Comparison of ENCODE assay signal across 25 cellular contexts in the genomic region with DNA sequence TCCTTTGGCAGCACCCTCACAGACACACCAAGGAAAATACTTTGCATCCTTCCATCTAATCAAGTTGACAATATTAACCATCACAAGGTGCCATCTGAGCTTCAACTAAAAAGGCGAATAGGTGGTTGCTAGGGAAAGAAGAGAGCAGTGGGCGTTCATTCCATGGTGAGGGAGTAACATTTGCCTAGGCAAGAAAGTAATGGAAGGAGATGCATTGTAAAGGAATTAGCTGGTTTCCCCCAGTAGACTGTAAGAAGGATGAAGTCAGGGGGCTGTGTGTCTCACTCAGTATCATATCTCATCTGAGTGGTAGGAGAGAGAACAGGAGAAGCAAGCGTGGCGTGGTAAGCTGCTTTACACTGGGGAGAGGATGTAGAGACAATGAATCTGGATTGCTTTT. TPM values are rescaled to one million over a fixed set of nuclear protein-coding genes. Genes with fewer than 3 reads are reported as not detected.
DNase-seq lines count a peak whose midpoint lies in the region; ATAC-seq, FAIRE-seq and TF ChIP-seq lines count a peak whose summit lies in the region.
"Had no signal": no experiment of that assay in that cellular context is flagged by ENCODE, and none has a peak within 500 bp of the region (broad histone marks: within the 10 kb centered on the region; RNA-seq: fewer than 3 reads in every experiment).

No MANE protein-coding gene starts in this region.

- no peaks in the 10 kb centered on the region for H3K9me3 ChIP-seq in WERI-Rb-1 (ENCODE audit: severe bottlenecking)
- H3K9me3 ChIP-seq: BLaER1 had no signal

- peak overlapping the region; percentile 47; the same call in 1 of the 2 replicates for H2AFZ ChIP-seq in GM23338
- H2AFZ ChIP-seq: GM23248 had no signal

- H3K9me2 ChIP-seq in GM23338 (ENCODE audit: insufficient read depth) = peaks cover 6% of the 10 kb centered on the region; the same call in 1 of the 2 replicates

- no peaks in the 10 kb centered on the region for H3K27me3 ChIP-seq in GM23338 (ENCODE audit: insufficient read depth)
- no peaks in the 10 kb centered on the region for H3K27me3 ChIP-seq in WERI-Rb-1 (ENCODE audit: insufficient read depth, low read depth, severe bottlenecking)
- H3K27me3 ChIP-seq: BLaER1 had no signal

- DNase-seq in GM23338 (ENCODE audit: low spot score) (no peak), neural crest cell (ENCODE audit: low read depth, low spot score) (no peak), RCC 7860 (ENCODE audit: low spot score) (no peak), WERI-Rb-1 (no peak), NCI-H748 treated with DMSO at 0.1 percent for 48 hours (lab: John Stamatoyannopoulos, UW) (no peak), C1 segment of cervical spinal cord (lab: John Stamatoyannopoulos, UW) (no peak)
- DNase-seq: CD4-positive, alpha-beta T cell; CD8-positive, alpha-beta memory T cell; DMS 273 treated with DMSO at 0.1 percent for 48 hours; DMS79; EL; GDM1; GM23248; H9 had no signal

- no peak overlapping the region for H3K27ac Mint-ChIP-seq in GM23338
- H3K27ac Mint-ChIP-seq in neural crest cell (ENCODE audit: unreplicated experiment) = peak overlapping the region; percentile 32
- H3K27ac Mint-ChIP-seq: B cell; CD14-positive monocyte; CD4-positive, alpha-beta T cell; CD8-positive, alpha-beta memory T cell had no signal

- H3K9me3 Mint-ChIP-seq in GM23338 = no peaks in the 10 kb centered on the region
- no peaks in the 10 kb centered on the region for H3K9me3 Mint-ChIP-seq in neural crest cell
- H3K9me3 Mint-ChIP-seq: CD4-positive, alpha-beta T cell; H9 had no signal

- H3K4me2 ChIP-seq in GM23338 = no peak overlapping the region
- H3K4me2 ChIP-seq: BLaER1 had no signal

- H3K79me2 ChIP-seq in GM23338 (replicated peaks; ENCODE audit: insufficient read depth) = no peaks in the 10 kb centered on the region

- TF ChIP-seq CTCF in GM23338 (conservative IDR thresholded peaks at IDR 0.05; ENCODE audit: low read depth in 2 of 2) (no peak), neural crest cell (conservative IDR thresholded peaks at IDR 0.05) (no peak), WERI-Rb-1 (IDR thresholded peaks at IDR 0.05; ENCODE audit: low read depth, low read length) (no peak)

- H3K4me3 ChIP-seq in GM23338 (no peak overlapping the region), WERI-Rb-1 (ENCODE audit: low read depth, low read length) (no peak overlapping the region)
- H3K4me3 ChIP-seq: BLaER1, GM12878, GM23248 had no signal

- peaks cover under 1% of the 10 kb centered on the region for H3K27me3 Mint-ChIP-seq in GM23338 (ENCODE audit: insufficient read depth, low read depth, poor library complexity)
- H3K27me3 Mint-ChIP-seq in neural crest cell (ENCODE audit: low read depth) = no peaks in the 10 kb centered on the region
- H3K27me3 Mint-ChIP-seq: CD4-positive, alpha-beta T cell had no signal

- peaks cover 33% of the 10 kb centered on the region for H3K4me1 ChIP-seq in GM23338 (ENCODE audit: insufficient read depth)

- H3F3A ChIP-seq in GM23338 (replicated peaks; ENCODE audit: low read depth) = no peaks in the 10 kb centered on the region

- H3K4me3 Mint-ChIP-seq in GM23338 (no peak overlapping the region), neural crest cell (no peak overlapping the region)
- H3K4me3 Mint-ChIP-seq: B cell; CD14-positive monocyte; CD4-positive, alpha-beta T cell; CD8-positive, alpha-beta memory T cell; H9 had no signal

- no peaks in the 10 kb centered on the region for H3K36me3 ChIP-seq in GM23338 (ENCODE audit: insufficient read depth)
- no peaks in the 10 kb centered on the region for H3K36me3 ChIP-seq in WERI-Rb-1
- H3K36me3 ChIP-seq: BLaER1 had no signal

- no peak for ATAC-seq in GM23338
- ATAC-seq: GM12878, HCT116 had no signal

- no peaks in the 10 kb centered on the region for H4K20me1 ChIP-seq in GM23338 (replicated peaks; ENCODE audit: insufficient read depth)
- H4K20me1 ChIP-seq: BLaER1 had no signal

- H3K4me1 Mint-ChIP-seq in GM23338 = peaks cover 35% of the 10 kb centered on the region
- peaks cover 30% of the 10 kb centered on the region for H3K4me1 Mint-ChIP-seq in neural crest cell
- H3K4me1 Mint-ChIP-seq: B cell; CD8-positive, alpha-beta memory T cell had no signal

- H3K36me3 Mint-ChIP-seq in GM23338 (ENCODE audit: low read depth) = no peaks in the 10 kb centered on the region
- no peaks in the 10 kb centered on the region for H3K36me3 Mint-ChIP-seq in neural crest cell (ENCODE audit: low read depth)
- H3K36me3 Mint-ChIP-seq: CD14-positive monocyte; CD8-positive, alpha-beta memory T cell had no signal

- FAIRE-seq in RCC 7860 (lab: Jason Lieb, UNC) = no peak
- FAIRE-seq: A204.1, D721Med, GM12878, GM19239 had no signal

- H3K27ac ChIP-seq in GM23338 (ENCODE audit: low read depth) (no peak overlapping the region), cingulate gyrus (ENCODE audit: low read depth, low read length) (peak overlapping the region; percentile 35), temporal lobe (ENCODE audit: low read depth, low read length) (peak overlapping the region; percentile 13), WERI-Rb-1 (no peak overlapping the region)
- H3K27ac ChIP-seq: 22Rv1, BLaER1, GM23248 had no signal

TF ChIP-seq in GM23338, 12 proteins besides CTCF, POLR2A, EP300 and RAD21:
- TF ChIP-seq, protein P1, sequence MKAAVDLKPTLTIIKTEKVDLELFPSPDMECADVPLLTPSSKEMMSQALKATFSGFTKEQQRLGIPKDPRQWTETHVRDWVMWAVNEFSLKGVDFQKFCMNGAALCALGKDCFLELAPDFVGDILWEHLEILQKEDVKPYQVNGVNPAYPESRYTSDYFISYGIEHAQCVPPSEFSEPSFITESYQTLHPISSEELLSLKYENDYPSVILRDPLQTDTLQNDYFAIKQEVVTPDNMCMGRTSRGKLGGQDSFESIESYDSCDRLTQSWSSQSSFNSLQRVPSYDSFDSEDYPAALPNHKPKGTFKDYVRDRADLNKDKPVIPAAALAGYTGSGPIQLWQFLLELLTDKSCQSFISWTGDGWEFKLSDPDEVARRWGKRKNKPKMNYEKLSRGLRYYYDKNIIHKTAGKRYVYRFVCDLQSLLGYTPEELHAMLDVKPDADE (IDR thresholded peaks at IDR 0.05) = no peak
- no peak for TF ChIP-seq EZH2phosphoT487 (IDR thresholded peaks at IDR 0.05; ENCODE audit: unreplicated experiment)
- TF ChIP-seq ZNF114 (CRISPR knock-in tag; IDR thresholded peaks at IDR 0.05) = no peak
- TF ChIP-seq, protein P2, sequence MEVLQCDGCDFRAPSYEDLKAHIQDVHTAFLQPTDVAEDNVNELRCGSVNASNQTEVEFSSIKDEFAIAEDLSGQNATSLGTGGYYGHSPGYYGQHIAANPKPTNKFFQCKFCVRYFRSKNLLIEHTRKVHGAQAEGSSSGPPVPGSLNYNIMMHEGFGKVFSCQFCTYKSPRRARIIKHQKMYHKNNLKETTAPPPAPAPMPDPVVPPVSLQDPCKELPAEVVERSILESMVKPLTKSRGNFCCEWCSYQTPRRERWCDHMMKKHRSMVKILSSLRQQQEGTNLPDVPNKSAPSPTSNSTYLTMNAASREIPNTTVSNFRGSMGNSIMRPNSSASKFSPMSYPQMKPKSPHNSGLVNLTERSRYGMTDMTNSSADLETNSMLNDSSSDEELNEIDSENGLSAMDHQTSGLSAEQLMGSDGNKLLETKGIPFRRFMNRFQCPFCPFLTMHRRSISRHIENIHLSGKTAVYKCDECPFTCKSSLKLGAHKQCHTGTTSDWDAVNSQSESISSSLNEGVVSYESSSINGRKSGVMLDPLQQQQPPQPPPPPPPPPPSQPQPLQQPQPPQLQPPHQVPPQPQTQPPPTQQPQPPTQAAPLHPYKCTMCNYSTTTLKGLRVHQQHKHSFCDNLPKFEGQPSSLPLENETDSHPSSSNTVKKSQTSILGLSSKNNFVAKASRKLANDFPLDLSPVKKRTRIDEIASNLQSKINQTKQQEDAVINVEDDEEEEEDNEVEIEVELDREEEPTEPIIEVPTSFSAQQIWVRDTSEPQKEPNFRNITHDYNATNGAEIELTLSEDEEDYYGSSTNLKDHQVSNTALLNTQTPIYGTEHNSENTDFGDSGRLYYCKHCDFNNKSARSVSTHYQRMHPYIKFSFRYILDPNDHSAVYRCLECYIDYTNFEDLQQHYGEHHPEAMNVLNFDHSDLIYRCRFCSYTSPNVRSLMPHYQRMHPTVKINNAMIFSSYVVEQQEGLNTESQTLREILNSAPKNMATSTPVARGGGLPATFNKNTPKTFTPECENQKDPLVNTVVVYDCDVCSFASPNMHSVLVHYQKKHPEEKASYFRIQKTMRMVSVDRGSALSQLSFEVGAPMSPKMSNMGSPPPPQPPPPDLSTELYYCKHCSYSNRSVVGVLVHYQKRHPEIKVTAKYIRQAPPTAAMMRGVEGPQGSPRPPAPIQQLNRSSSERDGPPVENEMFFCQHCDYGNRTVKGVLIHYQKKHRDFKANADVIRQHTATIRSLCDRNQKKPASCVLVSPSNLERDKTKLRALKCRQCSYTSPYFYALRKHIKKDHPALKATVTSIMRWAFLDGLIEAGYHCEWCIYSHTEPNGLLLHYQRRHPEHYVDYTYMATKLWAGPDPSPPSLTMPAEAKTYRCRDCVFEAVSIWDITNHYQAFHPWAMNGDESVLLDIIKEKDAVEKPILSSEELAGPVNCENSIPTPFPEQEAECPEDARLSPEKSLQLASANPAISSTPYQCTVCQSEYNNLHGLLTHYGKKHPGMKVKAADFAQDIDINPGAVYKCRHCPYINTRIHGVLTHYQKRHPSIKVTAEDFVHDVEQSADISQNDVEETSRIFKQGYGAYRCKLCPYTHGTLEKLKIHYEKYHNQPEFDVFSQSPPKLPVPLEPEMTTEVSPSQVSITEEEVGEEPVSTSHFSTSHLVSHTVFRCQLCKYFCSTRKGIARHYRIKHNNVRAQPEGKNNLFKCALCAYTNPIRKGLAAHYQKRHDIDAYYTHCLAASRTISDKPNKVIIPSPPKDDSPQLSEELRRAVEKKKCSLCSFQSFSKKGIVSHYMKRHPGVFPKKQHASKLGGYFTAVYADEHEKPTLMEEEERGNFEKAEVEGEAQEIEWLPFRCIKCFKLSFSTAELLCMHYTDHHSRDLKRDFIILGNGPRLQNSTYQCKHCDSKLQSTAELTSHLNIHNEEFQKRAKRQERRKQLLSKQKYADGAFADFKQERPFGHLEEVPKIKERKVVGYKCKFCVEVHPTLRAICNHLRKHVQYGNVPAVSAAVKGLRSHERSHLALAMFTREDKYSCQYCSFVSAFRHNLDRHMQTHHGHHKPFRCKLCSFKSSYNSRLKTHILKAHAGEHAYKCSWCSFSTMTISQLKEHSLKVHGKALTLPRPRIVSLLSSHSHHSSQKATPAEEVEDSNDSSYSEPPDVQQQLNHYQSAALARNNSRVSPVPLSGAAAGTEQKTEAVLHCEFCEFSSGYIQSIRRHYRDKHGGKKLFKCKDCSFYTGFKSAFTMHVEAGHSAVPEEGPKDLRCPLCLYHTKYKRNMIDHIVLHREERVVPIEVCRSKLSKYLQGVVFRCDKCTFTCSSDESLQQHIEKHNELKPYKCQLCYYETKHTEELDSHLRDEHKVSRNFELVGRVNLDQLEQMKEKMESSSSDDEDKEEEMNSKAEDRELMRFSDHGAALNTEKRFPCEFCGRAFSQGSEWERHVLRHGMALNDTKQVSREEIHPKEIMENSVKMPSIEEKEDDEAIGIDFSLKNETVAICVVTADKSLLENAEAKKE (CRISPR knock-in tag; IDR thresholded peaks at IDR 0.05) = no peak
- no peak for TF ChIP-seq CREB1 (CRISPR knock-in tag; IDR thresholded peaks at IDR 0.05; ENCODE audit: low read depth)

RNA-seq across cellular contexts. Expression of a gene that starts 34.7 kb away (rescaled TPM):
- total RNA-seq in GM23338 (2014; rRNA removed; shearing (Covaris generic)) = 0.38 and 0.43 TPM in 2 replicates
- polyA plus RNA-seq in GM23338 (2016; fragmentation: Nextera tagmentation; extraction: Ambion mirVana) = 0.16 and 0.42 TPM in 2 replicates
- 9.4 and 9.7 TPM in 2 replicates for total RNA-seq in neural crest cell
- total RNA-seq in temporal lobe = 107 TPM
- polyA plus RNA-seq: CD14-positive monocyte had no signal

Comparison
In these comparisons a context has a peak if more than half of its experiments do, and no peak if none do; other contexts are left out.
1. H3K27ac ChIP-seq: peak in cingulate gyrus (single experiment) and temporal lobe (single experiment); none in GM23338 (single experiment) and WERI-Rb-1 (single experiment).
2. RNA of a gene that starts 34.7 kb away (total RNA-seq): 107 TPM in temporal lobe (single experiment); 9.4 to 9.7 TPM in neural crest cell and 0.38 to 0.43 TPM in GM23338; every median in the first group is over 10 times any median in the second.